ENCODE assay signal across 17 cellular contexts in the genomic region with DNA sequence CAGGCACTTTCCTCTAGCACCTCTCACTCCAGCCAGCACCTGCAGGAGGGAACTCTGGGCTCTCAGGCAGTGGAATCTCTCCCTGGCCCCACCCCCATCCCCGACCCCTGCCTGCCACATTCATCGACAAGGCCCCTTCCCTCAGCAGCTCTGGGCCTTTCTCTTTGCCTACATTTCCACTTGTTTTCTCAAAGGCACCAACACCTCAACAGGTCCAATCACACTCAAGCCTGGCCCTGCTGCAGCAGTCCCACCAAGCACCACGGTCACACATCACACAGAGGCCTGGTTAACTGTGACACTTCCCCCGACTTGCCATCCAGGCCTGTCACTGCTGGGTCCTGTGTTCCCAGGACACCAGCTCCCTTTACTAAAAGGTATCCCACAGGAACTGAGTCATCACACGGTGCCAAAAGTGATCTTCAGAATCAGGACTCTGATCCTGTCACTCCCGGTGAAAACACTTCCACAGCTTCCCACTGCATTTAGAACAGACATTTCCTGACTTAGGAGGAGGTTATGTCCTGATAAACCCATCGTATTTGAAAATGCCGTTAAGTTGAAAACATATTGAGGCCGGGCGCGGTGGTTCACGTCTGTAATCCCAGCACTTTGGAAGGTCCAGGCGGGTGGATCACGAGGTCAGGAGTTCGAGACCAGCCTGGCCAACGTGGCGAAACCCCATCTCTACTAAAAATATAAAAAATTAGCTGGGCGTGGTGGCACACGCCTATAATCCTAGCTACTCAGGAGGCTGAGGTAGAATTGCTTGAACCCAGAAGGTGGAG. TPM values are rescaled to one million over a fixed set of nuclear protein-coding genes. Genes with fewer than 3 reads are reported as not detected.
DNase-seq lines count a peak whose midpoint lies in the region; ATAC-seq and TF ChIP-seq lines count a peak whose summit lies in the region.
"Had no signal": no experiment of that assay in that cellular context is flagged by ENCODE, and none has a peak within 500 bp of the region (broad histone marks: within the 10 kb centered on the region; RNA-seq: fewer than 3 reads in every experiment).

No MANE protein-coding gene starts in this region.

- peaks cover 13% of the 10 kb centered on the region for H3K4me1 Mint-ChIP-seq in memory B cell

- H3K4me3 ChIP-seq in heart left ventricle (no peak overlapping the region), body of pancreas (no peak overlapping the region)
- H3K4me3 ChIP-seq: uterus had no signal

- TF ChIP-seq POLR2A in heart left ventricle (IDR thresholded peaks at IDR 0.05) (no peak), body of pancreas (IDR thresholded peaks at IDR 0.05) (no peak)

- intact Hi-C loops in Right ventricle myocardium superior (cut with DNase I) (no loop called here), heart left ventricle (cut with DNase I) (loop anchor here in 3 of 10 donors (5.0 to 10.0 kb wide), 3 partner anchors 74 to 153 kb away; partner anchors contain the start of gene GGT7 (in 1 of the 3)), body of pancreas (cut with DNase I) (no loop called here)

- H3K27me3 ChIP-seq in heart left ventricle (no peaks in the 10 kb centered on the region), body of pancreas (no peaks in the 10 kb centered on the region)
- H3K27me3 ChIP-seq: uterus had no signal

- ATAC-seq in Right ventricle myocardium superior (ENCODE audit: poor library complexity) (no peak), heart left ventricle (no peak), body of pancreas (no peak), memory B cell (ENCODE audit: low read depth) (no peak), HG03460 (IDR thresholded peaks at IDR 0.05; ENCODE audit: unreplicated experiment) (no peak)

- H3K36me3 ChIP-seq in heart left ventricle (peaks cover 0 to 100% (median 98%) of the 10 kb centered on the region in 9 donors), body of pancreas (replicated peaks in 1 of 2; ENCODE audit: insufficient read depth in 1 of 2, low read depth in 2 of 2) (peaks cover 15 to 51% of the 10 kb centered on the region in 2 donors)
- H3K36me3 ChIP-seq: uterus had no signal

- no peak overlapping the region for H3K4me3 Mint-ChIP-seq in memory B cell

- H3K27ac Mint-ChIP-seq in memory B cell = peak overlapping the region; percentile 78

- H3K9me3 ChIP-seq in heart left ventricle (no peaks in the 10 kb centered on the region), body of pancreas (no peaks in the 10 kb centered on the region)
- H3K9me3 ChIP-seq: uterus had no signal

- H3K4me1 ChIP-seq in heart left ventricle (peaks cover 0 to 31% (median 4%) of the 10 kb centered on the region in 12 donors), body of pancreas (peaks cover 16% of the 10 kb centered on the region)
- H3K4me1 ChIP-seq: uterus had no signal

- peaks cover 32% of the 10 kb centered on the region for H3K36me3 Mint-ChIP-seq in memory B cell

- WGBS in heart left ventricle, 4 donors = 76 to 81% (median 77%) methylated on average over 19 of the region's 19 CpGs
- WGBS in body of pancreas, 2 donors = 87 to 92% methylated on average over 19 of the region's 19 CpGs

- DNase-seq in Right ventricle myocardium superior (peak; percentile 22), heart left ventricle (no peak), body of pancreas (peak in 3 of 4 donors; percentile 1 to 4 (median 2)), memory B cell (ENCODE audit: low spot score in 2 of 2) (no peak), NCI-H1105 (lab: John Stamatoyannopoulos, UW) (no peak), HuH-7.5 (ENCODE audit: low spot score) (no peak)
- no peak for DNase-seq in stimulated activated CD4-positive, alpha-beta T cell treated with anti-CD3 and anti-CD28 coated beads, Interleukin-4, amount 100 ng/mL, for 24 hours
- DNase-seq: DMS153; effector CD8-positive, alpha-beta T cell; mammary epithelial cell; NCI-H2081; NCI-H524; stimulated activated naive CD4-positive, alpha-beta T cell had no signal

- no peak overlapping the region for H3K27ac ChIP-seq in heart left ventricle
- H3K27ac ChIP-seq in body of pancreas = no peak overlapping the region
- H3K27ac ChIP-seq: uterus, VCaP had no signal

- TF ChIP-seq CTCF in heart left ventricle (IDR thresholded peaks at IDR 0.05) = no peak
- TF ChIP-seq CTCF in body of pancreas (IDR thresholded peaks at IDR 0.05) = no peak

- no peaks in the 10 kb centered on the region for H3K9me3 Mint-ChIP-seq in memory B cell

- no peaks in the 10 kb centered on the region for H3K27me3 Mint-ChIP-seq in memory B cell

RNA-seq across cellular contexts. Expression of gene MYH7B, which starts 54.9 kb away (rescaled TPM):
- total RNA-seq in Right ventricle myocardium superior (222 TPM), heart left ventricle (100 to 1,000 TPM in 7 of 9 donors, 10 to 100 TPM in 2; 50.7 to 306 (median 144) TPM), body of pancreas (1 to 10 TPM in 1 of 2 donors, under 1 TPM in 1; 0.52 to 1.3 TPM)
- 100 to 1,000 TPM in 1 of 2 donors, 10 to 100 TPM in 1; 12.8 to 448 TPM for polyA plus RNA-seq in heart left ventricle
- total RNA-seq: fibroblast of villous mesenchyme had no signal

RNA-seq across cellular contexts. Expression of gene GSS, which starts 55.0 kb away (rescaled TPM):
- total RNA-seq in Right ventricle myocardium superior (15.7 TPM), heart left ventricle (10 to 100 TPM; 17.8 to 38.1 (median 26.8) TPM), body of pancreas (10 to 100 TPM; 24.6 to 33.0 TPM)
- 10 to 100 TPM; 32.3 to 38.7 TPM for polyA plus RNA-seq in heart left ventricle

Comparison
In these comparisons a context has a peak if more than half of its experiments do, and no peak if none do; other contexts are left out.
1. DNase-seq: peak in Right ventricle myocardium superior (single experiment) and body of pancreas (3 of 4); none in heart left ventricle (0 of 5), memory B cell (0 of 2), NCI-H1105 (single experiment), HuH-7.5 (single experiment) and stimulated activated CD4-positive, alpha-beta T cell treated with anti-CD3 and anti-CD28 coated beads, Interleukin-4, amount 100 ng/mL, for 24 hours (single experiment).
2. RNA of gene MYH7B, which starts 54.9 kb away (total RNA-seq): 222 TPM in Right ventricle myocardium superior (single experiment) and 50.7 to 306 TPM in heart left ventricle; 0.52 to 1.3 TPM in body of pancreas; every median in the first group is over 10 times any median in the second.